ENCODE assay signal across 9 cellular contexts in the genomic region with DNA sequence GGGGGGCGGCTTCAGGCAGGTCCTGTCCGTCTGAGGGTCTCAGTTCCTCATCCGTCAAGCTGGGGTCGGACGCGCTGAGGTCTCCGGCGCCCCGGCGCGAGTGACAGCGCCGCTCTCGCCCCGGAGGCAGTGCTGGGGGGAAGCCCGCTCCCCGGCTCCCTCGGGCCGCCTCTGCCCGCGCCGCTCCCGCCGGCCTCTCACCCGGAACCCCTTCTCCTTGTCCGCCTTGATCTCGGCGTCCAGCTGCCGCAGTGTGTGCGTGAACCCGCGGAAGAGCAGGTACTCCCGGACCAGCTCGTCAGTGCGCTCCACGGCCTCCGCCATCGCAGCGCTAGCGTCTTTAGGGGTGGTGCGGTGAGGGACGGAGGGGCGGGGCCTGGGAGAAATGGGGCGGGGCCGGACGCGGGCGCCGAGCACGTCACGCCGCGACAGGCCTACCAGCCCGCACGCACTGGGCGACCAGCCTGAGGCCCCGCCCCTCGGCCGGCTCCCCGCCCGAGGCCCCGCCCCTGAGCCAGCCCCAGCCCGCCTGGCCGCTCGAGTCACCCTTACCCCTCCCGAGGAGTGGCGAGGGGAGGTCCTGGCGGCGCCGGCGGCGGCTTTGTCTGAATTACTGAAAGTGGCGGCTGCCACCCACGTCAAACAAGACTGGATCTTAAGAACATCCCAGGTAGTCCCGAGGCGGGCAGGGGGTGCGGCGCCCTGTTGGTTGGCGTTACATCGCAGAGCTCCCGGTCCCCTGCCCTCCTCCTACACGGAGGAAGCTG. TPM values are rescaled to one million over a fixed set of nuclear protein-coding genes. Genes with fewer than 3 reads are reported as not detected.
DNase-seq lines count a peak whose midpoint lies in the region; ATAC-seq, FAIRE-seq and TF ChIP-seq lines count a peak whose summit lies in the region.
"Had no signal": no experiment of that assay in that cellular context is flagged by ENCODE, and none has a peak within 500 bp of the region (broad histone marks: within the 10 kb centered on the region; RNA-seq: fewer than 3 reads in every experiment).

A gene (minus strand): TSS at position 348 of the 767 bp plus-strand sequence. CDS start 24 bp downstream, at position 324.

- FAIRE-seq in bronchial epithelial cell (lab: Jason Lieb, UNC), result no peak
- FAIRE-seq: TTC549 had no signal

- peak within 1 kb of the TSS; percentile 92 for H3K4me3 Mint-ChIP-seq in WTC11

- POLR2A ChIA-PET in WTC11 (lab: Charles Lee), result no interaction called here

- H3K4me3 ChIP-seq in bronchial epithelial cell (ENCODE audit: low read depth, low read length), result peak within 1 kb of the TSS; percentile 84

- no peaks in the 10 kb centered on the region for H3K9me3 Mint-ChIP-seq in WTC11

- peak; percentile 0 for TF ChIP-seq CTCF in AG09319 (IDR thresholded peaks at IDR 0.05; ENCODE audit: low read depth, low read length)
- no peak for TF ChIP-seq CTCF in WTC11 (IDR thresholded peaks at IDR 0.05)
- no peak for TF ChIP-seq CTCF in bronchial epithelial cell (IDR thresholded peaks at IDR 0.05; ENCODE audit: insufficient read depth, low read length, severe bottlenecking)

- peaks cover 20% of the 10 kb centered on the region for H3K4me1 Mint-ChIP-seq in WTC11

- peak within 1 kb of the TSS; percentile 85 for H3K27ac Mint-ChIP-seq in WTC11

- H3K36me3 ChIP-seq in bronchial epithelial cell (ENCODE audit: control insufficient read depth, insufficient read depth, low read length), result peaks cover 2% of the 10 kb centered on the region

- no peaks in the 10 kb centered on the region for H3K27me3 ChIP-seq in bronchial epithelial cell (ENCODE audit: control insufficient read depth, insufficient read depth, low read length)

- CTCF ChIA-PET in WTC11 (lab: Charles Lee), result interaction anchor here (0.6 to 2.5 kb wide), 10 partner anchors 9 to 459 kb away, joined by 3 to 8 read pairs (median 4); a partner anchor contains a TSS

- DNase-seq in AG09319 (ENCODE audit: extremely low read depth, low read depth) (peak; percentile 82), NCI-H226 (peak; percentile 51), WTC11 (ENCODE audit: low spot score) (peak; percentile 97), bronchial epithelial cell (ENCODE audit: low read depth) (peak; percentile 80), inferior parietal cortex (ENCODE audit: extremely low spot score) (peak; percentile 86)
- DNase-seq in stimulated activated CD4-positive, alpha-beta T cell treated with anti-CD3 and anti-CD28 coated beads, Interleukin-12 subunit alpha, Interleukin-12 subunit beta, amount 100 ng/mL, for 24 hours (ENCODE audit: low read depth in 2 of 2), result peak; percentile 93 to 96

- H3K36me3 Mint-ChIP-seq in WTC11, result no peaks in the 10 kb centered on the region

- peak; percentile 83 for ATAC-seq in GM19025 (IDR thresholded peaks at IDR 0.05; ENCODE audit: low read depth, unreplicated experiment)
- ATAC-seq in HG03280 (IDR thresholded peaks at IDR 0.05; ENCODE audit: unreplicated experiment), result peak; percentile 83
- ATAC-seq in WTC11, result peak; percentile 96

- H3K27me3 Mint-ChIP-seq in WTC11 (ENCODE audit: low read depth), result peaks cover 15% of the 10 kb centered on the region

TF ChIP-seq in WTC11, 78 proteins besides CTCF, POLR2A, EP300 and RAD21 (continues in another document):
- TF ChIP-seq, protein P1, sequence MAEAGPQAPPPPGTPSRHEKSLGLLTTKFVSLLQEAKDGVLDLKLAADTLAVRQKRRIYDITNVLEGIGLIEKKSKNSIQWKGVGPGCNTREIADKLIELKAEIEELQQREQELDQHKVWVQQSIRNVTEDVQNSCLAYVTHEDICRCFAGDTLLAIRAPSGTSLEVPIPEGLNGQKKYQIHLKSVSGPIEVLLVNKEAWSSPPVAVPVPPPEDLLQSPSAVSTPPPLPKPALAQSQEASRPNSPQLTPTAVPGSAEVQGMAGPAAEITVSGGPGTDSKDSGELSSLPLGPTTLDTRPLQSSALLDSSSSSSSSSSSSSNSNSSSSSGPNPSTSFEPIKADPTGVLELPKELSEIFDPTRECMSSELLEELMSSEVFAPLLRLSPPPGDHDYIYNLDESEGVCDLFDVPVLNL (CRISPR knock-in tag; IDR thresholded peaks at IDR 0.05; ENCODE audit: borderline replicate concordance, low read depth), result no peak
- TF ChIP-seq RELA (CRISPR knock-in tag; IDR thresholded peaks at IDR 0.05; ENCODE audit: borderline replicate concordance) (0 out of 2 replicates have a peak, but pooled peaks have one; percentile 18), SP1 (CRISPR knock-in tag; conservative IDR thresholded peaks at IDR 0.05) (peak; percentile 86), MXD4 (CRISPR knock-in tag; IDR thresholded peaks at IDR 0.05; ENCODE audit: borderline replicate concordance) (no peak), ZNF138 (CRISPR knock-in tag; conservative IDR thresholded peaks at IDR 0.05) (no peak), TEAD1 (CRISPR knock-in tag; IDR thresholded peaks at IDR 0.05) (0 out of 2 replicates have a peak, but pooled peaks have one; percentile 8), NR1H2 (CRISPR knock-in tag; IDR thresholded peaks at IDR 0.05) (no peak), FOXP1 (CRISPR knock-in tag; IDR thresholded peaks at IDR 0.05; ENCODE audit: borderline replicate concordance) (peak; percentile 88)
- TF ChIP-seq, protein P2, sequence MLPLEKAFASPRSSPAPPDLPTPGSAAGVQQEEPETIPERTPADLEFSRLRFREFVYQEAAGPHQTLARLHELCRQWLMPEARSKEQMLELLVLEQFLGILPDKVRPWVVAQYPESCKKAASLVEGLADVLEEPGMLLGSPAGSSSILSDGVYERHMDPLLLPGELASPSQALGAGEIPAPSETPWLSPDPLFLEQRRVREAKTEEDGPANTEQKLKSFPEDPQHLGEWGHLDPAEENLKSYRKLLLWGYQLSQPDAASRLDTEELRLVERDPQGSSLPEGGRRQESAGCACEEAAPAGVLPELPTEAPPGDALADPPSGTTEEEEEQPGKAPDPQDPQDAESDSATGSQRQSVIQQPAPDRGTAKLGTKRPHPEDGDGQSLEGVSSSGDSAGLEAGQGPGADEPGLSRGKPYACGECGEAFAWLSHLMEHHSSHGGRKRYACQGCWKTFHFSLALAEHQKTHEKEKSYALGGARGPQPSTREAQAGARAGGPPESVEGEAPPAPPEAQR (CRISPR knock-in tag; IDR thresholded peaks at IDR 0.05), result no peak
- TF ChIP-seq, protein P3, sequence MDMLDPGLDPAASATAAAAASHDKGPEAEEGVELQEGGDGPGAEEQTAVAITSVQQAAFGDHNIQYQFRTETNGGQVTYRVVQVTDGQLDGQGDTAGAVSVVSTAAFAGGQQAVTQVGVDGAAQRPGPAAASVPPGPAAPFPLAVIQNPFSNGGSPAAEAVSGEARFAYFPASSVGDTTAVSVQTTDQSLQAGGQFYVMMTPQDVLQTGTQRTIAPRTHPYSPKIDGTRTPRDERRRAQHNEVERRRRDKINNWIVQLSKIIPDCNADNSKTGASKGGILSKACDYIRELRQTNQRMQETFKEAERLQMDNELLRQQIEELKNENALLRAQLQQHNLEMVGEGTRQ (CRISPR knock-in tag; IDR thresholded peaks at IDR 0.05), result no peak
- TF ChIP-seq, protein P4, sequence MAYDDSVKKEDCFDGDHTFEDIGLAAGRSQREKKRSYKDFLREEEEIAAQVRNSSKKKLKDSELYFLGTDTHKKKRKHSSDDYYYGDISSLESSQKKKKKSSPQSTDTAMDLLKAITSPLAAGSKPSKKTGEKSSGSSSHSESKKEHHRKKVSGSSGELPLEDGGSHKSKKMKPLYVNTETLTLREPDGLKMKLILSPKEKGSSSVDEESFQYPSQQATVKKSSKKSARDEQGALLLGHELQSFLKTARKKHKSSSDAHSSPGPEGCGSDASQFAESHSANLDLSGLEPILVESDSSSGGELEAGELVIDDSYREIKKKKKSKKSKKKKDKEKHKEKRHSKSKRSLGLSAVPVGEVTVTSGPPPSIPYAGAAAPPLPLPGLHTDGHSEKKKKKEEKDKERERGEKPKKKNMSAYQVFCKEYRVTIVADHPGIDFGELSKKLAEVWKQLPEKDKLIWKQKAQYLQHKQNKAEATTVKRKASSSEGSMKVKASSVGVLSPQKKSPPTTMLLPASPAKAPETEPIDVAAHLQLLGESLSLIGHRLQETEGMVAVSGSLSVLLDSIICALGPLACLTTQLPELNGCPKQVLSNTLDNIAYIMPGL (CRISPR knock-in tag; IDR thresholded peaks at IDR 0.05), result no peak; the same call in 1 of the 2 replicates
- TF ChIP-seq, protein P5, sequence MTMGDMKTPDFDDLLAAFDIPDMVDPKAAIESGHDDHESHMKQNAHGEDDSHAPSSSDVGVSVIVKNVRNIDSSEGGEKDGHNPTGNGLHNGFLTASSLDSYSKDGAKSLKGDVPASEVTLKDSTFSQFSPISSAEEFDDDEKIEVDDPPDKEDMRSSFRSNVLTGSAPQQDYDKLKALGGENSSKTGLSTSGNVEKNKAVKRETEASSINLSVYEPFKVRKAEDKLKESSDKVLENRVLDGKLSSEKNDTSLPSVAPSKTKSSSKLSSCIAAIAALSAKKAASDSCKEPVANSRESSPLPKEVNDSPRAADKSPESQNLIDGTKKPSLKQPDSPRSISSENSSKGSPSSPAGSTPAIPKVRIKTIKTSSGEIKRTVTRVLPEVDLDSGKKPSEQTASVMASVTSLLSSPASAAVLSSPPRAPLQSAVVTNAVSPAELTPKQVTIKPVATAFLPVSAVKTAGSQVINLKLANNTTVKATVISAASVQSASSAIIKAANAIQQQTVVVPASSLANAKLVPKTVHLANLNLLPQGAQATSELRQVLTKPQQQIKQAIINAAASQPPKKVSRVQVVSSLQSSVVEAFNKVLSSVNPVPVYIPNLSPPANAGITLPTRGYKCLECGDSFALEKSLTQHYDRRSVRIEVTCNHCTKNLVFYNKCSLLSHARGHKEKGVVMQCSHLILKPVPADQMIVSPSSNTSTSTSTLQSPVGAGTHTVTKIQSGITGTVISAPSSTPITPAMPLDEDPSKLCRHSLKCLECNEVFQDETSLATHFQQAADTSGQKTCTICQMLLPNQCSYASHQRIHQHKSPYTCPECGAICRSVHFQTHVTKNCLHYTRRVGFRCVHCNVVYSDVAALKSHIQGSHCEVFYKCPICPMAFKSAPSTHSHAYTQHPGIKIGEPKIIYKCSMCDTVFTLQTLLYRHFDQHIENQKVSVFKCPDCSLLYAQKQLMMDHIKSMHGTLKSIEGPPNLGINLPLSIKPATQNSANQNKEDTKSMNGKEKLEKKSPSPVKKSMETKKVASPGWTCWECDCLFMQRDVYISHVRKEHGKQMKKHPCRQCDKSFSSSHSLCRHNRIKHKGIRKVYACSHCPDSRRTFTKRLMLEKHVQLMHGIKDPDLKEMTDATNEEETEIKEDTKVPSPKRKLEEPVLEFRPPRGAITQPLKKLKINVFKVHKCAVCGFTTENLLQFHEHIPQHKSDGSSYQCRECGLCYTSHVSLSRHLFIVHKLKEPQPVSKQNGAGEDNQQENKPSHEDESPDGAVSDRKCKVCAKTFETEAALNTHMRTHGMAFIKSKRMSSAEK (CRISPR knock-in tag; IDR thresholded peaks at IDR 0.05; ENCODE audit: borderline replicate concordance), result no peak
- TF ChIP-seq, protein P6, sequence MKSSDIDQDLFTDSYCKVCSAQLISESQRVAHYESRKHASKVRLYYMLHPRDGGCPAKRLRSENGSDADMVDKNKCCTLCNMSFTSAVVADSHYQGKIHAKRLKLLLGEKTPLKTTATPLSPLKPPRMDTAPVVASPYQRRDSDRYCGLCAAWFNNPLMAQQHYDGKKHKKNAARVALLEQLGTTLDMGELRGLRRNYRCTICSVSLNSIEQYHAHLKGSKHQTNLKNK (CRISPR knock-in tag; IDR thresholded peaks at IDR 0.05), result no peak

RNA-seq across cellular contexts. Expression of the gene that starts here (rescaled TPM):
- total RNA-seq in WTC11 (2021) (8.8 to 12.0 TPM (median 10.2 TPM) in 3 replicates), bronchial epithelial cell (4.7 and 6.9 TPM in 2 replicates)

Comparison
In these comparisons a context has a peak if more than half of its experiments do, and no peak if none do; other contexts are left out.
1. Peak in every context shown above with its lines: DNase-seq, ATAC-seq and H3K4me3 ChIP-seq.